Comparison of ENCODE assay signal across 1 cellular context in the genomic region with DNA sequence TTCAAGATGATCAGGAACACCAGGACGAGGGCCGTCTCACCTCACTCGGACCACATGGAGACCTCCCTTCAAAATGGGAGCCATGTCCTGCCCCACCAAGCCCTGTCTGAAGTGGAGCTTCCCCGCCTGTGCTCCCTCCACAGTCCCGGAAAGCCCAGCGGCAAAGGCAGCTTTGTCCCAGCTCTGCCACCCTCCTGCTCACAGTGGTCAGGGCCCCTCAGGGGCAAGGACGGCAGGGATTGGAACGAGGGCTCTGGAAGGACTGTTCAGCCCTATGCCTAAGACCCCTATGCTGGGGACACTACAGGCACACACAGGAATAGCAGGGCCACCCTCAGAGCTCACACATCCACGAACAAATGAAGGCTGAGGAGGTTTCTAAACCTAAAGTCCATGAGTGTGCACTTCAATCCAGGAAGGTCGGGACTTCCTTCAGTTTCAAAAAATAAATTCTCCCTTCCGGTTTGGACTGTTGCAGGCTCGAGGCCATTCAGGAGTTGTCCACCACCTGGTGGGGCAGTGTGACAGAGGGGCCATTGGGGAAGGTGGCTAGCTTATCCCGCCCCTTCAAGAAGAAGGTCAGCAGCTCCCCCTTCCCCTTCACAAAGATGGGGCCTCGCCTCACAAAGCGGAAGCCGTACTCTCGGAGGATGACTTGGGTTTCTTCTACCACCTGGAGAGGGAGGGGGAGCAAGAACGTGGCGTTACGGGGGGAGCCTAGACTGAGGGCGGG.
TF ChIP-seq lines count a peak whose summit lies in the region.

No MANE protein-coding gene starts in this region.

TF ChIP-seq in endothelial cell of umbilical vein, 7 proteins besides CTCF, POLR2A, EP300 and RAD21 (continued from another document):
- TF ChIP-seq FOS (IDR thresholded peaks at IDR 0.05; ENCODE audit: borderline replicate concordance, insufficient read depth, low read length) = no peak
TF ChIP-seq in endothelial cell of umbilical vein: peak in this region for 0.
